ENCODE assay signal across 20 cellular contexts in the genomic region with DNA sequence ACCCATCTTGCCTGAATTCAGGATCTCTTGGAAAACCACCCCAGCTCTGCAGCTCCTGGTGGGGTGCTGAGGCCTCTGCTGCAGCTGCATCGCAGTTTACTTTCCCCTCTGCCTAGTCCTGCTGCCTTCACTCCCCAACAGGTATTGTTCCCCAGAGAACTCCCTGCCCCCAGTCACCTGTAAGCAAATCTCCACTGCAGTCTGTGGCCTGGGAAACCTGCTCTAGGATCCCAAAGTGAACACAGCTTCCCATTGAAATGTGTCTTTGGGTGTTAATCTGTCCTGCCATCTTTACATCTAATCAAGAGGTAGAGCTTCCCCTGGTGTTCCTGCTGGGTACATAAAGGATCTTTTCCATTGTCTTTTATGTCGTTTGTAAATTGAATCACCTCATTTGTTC.
"Had no signal": no experiment of that assay in that cellular context is flagged by ENCODE, and none has a peak within 500 bp of the region (broad histone marks: within the 10 kb centered on the region; RNA-seq: fewer than 3 reads in every experiment).

No MANE protein-coding gene starts in this region.

- DNase-seq: activated CD4-positive, alpha-beta memory T cell treated with anti-CD3 and anti-CD28 coated beads, Interleukin-2, amount 10 ng/mL, durations not matched to agents 7 days and 5 days; activated CD4-positive, alpha-beta T cell treated with anti-CD3 and anti-CD28 coated beads for 4 hours; activated CD8-positive, alpha-beta memory T cell treated with anti-CD3 and anti-CD28 coated beads, Interleukin-2, amount 50 U/mL, for 4 hours; activated gamma-delta T cell; activated T-cell treated with anti-CD3 and anti-CD28 coated beads, Interleukin-2, amount 50 U/mL, for 72 hours; head of caudate nucleus; left colon; lower lobe of right lung; midbrain; psoas muscle; right lobe of liver; stimulated activated CD4-positive, alpha-beta T cell treated with anti-CD3 and anti-CD28 coated beads, Interleukin-4, amount 100 ng/mL, for 4 hours; stimulated activated CD8-positive, alpha-beta memory T cell treated with anti-CD3 and anti-CD28 coated beads, Interleukin-4, amount 100 ng/mL, for 48 hours; stimulated activated naive CD8-positive, alpha-beta T cell treated with anti-CD3 and anti-CD28 coated beads, Interleukin-15, Interleukin-2, amounts not matched to agents 100 U/mL and 50 U/mL, for 24 hours; transverse colon had no signal

- H3K27me3 ChIP-seq: cardiac muscle cell, right lobe of liver, transverse colon had no signal

- H3K27me3 Mint-ChIP-seq: activated CD4-positive, alpha-beta memory T cell treated with anti-CD3 and anti-CD28 coated beads, Interleukin-2, amount 10 ng/mL, durations not matched to agents 7 days and 5 days had no signal

- H3K4me3 Mint-ChIP-seq: activated CD4-positive, alpha-beta memory T cell treated with anti-CD3 and anti-CD28 coated beads, Interleukin-2, amount 10 ng/mL, durations not matched to agents 7 days and 5 days; activated T-cell treated with anti-CD3 and anti-CD28 coated beads, Interleukin-2, amount 50 U/mL, for 72 hours had no signal

- ATAC-seq: activated naive CD4-positive, alpha-beta T cell treated with anti-CD3 and anti-CD28 coated beads, Interleukin-2, amount 50 U/mL, for 72 hours; activated T-cell treated with anti-CD3 and anti-CD28 coated beads, Interleukin-2, amount 50 U/mL, for 72 hours; left colon; lower lobe of right lung; psoas muscle; right lobe of liver; stimulated activated naive CD8-positive, alpha-beta T cell treated with anti-CD3 and anti-CD28 coated beads, Interleukin-15, Interleukin-2, amounts not matched to agents 100 U/mL and 50 U/mL, for 24 hours had no signal

- H3K4me3 ChIP-seq: cardiac muscle cell, lower lobe of right lung, psoas muscle, right lobe of liver, smooth muscle cell, transverse colon had no signal

- H3K36me3 Mint-ChIP-seq: activated naive CD4-positive, alpha-beta T cell treated with anti-CD3 and anti-CD28 coated beads, Interleukin-2, amount 50 U/mL, for 72 hours had no signal

- H3K4me1 ChIP-seq: lower lobe of right lung, psoas muscle, right lobe of liver, transverse colon had no signal

- H3K4me2 ChIP-seq: smooth muscle cell had no signal

- FAIRE-seq: frontal cortex, islet of Langerhans had no signal

- H3K27ac ChIP-seq: cardiac muscle cell, lower lobe of right lung, psoas muscle, right lobe of liver, transverse colon had no signal

- H3K9me3 ChIP-seq: lower lobe of right lung, psoas muscle, right lobe of liver, transverse colon had no signal

- H3K36me3 ChIP-seq: cardiac muscle cell, lower lobe of right lung, right lobe of liver, transverse colon had no signal

- H3K27ac Mint-ChIP-seq: activated CD4-positive, alpha-beta memory T cell treated with anti-CD3 and anti-CD28 coated beads, Interleukin-2, amount 10 ng/mL, durations not matched to agents 7 days and 5 days; activated naive CD4-positive, alpha-beta T cell treated with anti-CD3 and anti-CD28 coated beads, Interleukin-2, amount 50 U/mL, for 72 hours; activated T-cell treated with anti-CD3 and anti-CD28 coated beads, Interleukin-2, amount 50 U/mL, for 72 hours had no signal

- H3K9me3 Mint-ChIP-seq: activated T-cell treated with anti-CD3 and anti-CD28 coated beads, Interleukin-2, amount 50 U/mL, for 72 hours had no signal
